Comparison of ENCODE assay signal across 1 cellular context in genomic region chr16:706189-707061, GRCh38.
TF ChIP-seq lines count a peak whose summit lies in the region.

No MANE protein-coding gene starts in this region.

TF ChIP-seq in endothelial cell of umbilical vein, 7 proteins besides CTCF, POLR2A, EP300 and RAD21:
- TF ChIP-seq POLR2AphosphoS5 (IDR thresholded peaks at IDR 0.05; ENCODE audit: insufficient read depth, low read depth, low read length) (no peak), EZH2 (IDR thresholded peaks at IDR 0.05; ENCODE audit: borderline replicate concordance, low read depth, low read length, severe bottlenecking) (peak; percentile 70)
